ENCODE assay signal across 16 cellular contexts in the genomic region with DNA sequence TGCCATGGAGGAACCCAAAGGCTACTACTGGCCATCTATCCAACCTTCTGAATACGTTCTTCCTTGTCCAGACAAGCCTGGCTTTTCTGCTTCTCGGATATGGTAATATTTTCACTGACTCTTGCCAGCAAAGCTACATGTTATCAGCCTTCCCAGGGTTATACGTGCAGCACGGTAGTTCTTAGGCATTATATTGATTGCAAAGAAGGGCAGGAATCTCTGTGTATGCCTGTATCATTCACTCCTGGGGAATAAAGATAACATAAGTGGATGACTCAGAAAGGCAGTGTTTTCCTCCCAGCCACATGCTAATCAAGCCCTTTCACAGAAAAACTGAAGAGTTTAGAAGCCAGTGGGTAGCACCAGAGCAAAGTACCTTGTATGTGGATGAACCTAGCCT.
DNase-seq lines count a peak whose midpoint lies in the region; ATAC-seq and TF ChIP-seq lines count a peak whose summit lies in the region.
"Had no signal": no experiment of that assay in that cellular context is flagged by ENCODE, and none has a peak within 500 bp of the region (broad histone marks: within the 10 kb centered on the region; RNA-seq: fewer than 3 reads in every experiment).

No MANE protein-coding gene starts in this region.

- TF ChIP-seq EP300 in SK-N-SH (IDR thresholded peaks at IDR 0.05; ENCODE audit: borderline replicate concordance in 1 of 2, low read depth in 1 of 2, low read length in 1 of 2), result no peak

- H3K9ac ChIP-seq in SK-N-SH, result no peak overlapping the region; the same call in 1 of the 2 replicates

- no peak for TF ChIP-seq CTCF in SK-N-SH (IDR thresholded peaks at IDR 0.05)
- TF ChIP-seq CTCF in fibroblast of mammary gland (conservative IDR thresholded peaks at IDR 0.05; ENCODE audit: control insufficient read depth, insufficient read depth, low read depth, low read length), result no peak
- no peak for TF ChIP-seq CTCF in omental fat pad (IDR thresholded peaks at IDR 0.05)
- no peak for TF ChIP-seq CTCF in GM20000 (IDR thresholded peaks at IDR 0.05; ENCODE audit: extremely low read depth, missing control alignments)

- intact Hi-C loops in left colon (cut with DNase I, micrococcal nuclease), result no loop called here

- H3K4me2 ChIP-seq in SK-N-SH, result peak overlapping the region; percentile 37; the same call in 1 of the 2 replicates

- peaks cover 36% of the 10 kb centered on the region for H3F3A ChIP-seq in SK-N-SH (replicated peaks; ENCODE audit: insufficient read depth)

- POLR2A ChIA-PET in SK-N-SH (lab: Yijun Ruan, JAX), result no interaction called here

- no peak for TF ChIP-seq RAD21 in SK-N-SH (IDR thresholded peaks at IDR 0.05; ENCODE audit: low read length)

- H4K20me1 ChIP-seq in SK-N-SH (ENCODE audit: insufficient read depth), result no peaks in the 10 kb centered on the region

- H3K4me1 ChIP-seq in SK-N-SH (ENCODE audit: control insufficient read depth in 1 of 2, insufficient read depth in 2 of 2, low read depth in 1 of 2, low read length in 1 of 2), result peaks cover 0 to 25% of the 10 kb centered on the region in 2 experiments; a peak in 2 of 4 replicates

- DNase-seq in H4 (ENCODE audit: low spot score), result peak; percentile 5
- DNase-seq in SK-N-SH, result no peak
- DNase-seq in fibroblast of mammary gland (ENCODE audit: low read depth), result peak; percentile 17
- DNase-seq in omental fat pad (ENCODE audit: low spot score), result no peak
- DNase-seq in NCI-H446 treated with DMSO at 0.1 percent for 48 hours (lab: John Stamatoyannopoulos, UW), result no peak
- DNase-seq in GM20000 (ENCODE audit: low spot score), result no peak
- no peak for DNase-seq in left colon
- DNase-seq: CD4-positive, CD25-positive, alpha-beta regulatory T cell; foreskin melanocyte; immature natural killer cell; naive B cell; NCI-H1105 treated with DMSO at 0.1 percent for 48 hours; NCI-H526; RPMI8226; T1000 had no signal

- no peaks in the 10 kb centered on the region for H3K9me3 ChIP-seq in SK-N-SH

- CTCF ChIA-PET in SK-N-SH (lab: Yijun Ruan, JAX), result no interaction called here

- no peak overlapping the region for H2AFZ ChIP-seq in SK-N-SH (ENCODE audit: low read depth)

- H3K27me3 ChIP-seq in SK-N-SH (ENCODE audit: insufficient read depth), result no peaks in the 10 kb centered on the region

- peaks cover 7% of the 10 kb centered on the region; the same call in 1 of the 2 replicates for H3K79me2 ChIP-seq in SK-N-SH (ENCODE audit: insufficient read depth)

- peaks cover 24 to 67% of the 10 kb centered on the region in 2 experiments for H3K36me3 ChIP-seq in SK-N-SH (replicated peaks in 1 of 2; ENCODE audit: control insufficient read depth in 1 of 2, insufficient read depth in 2 of 2, low read length in 1 of 2)

- peak; percentile 85 for ATAC-seq in omental fat pad (ENCODE audit: low FRiP score)
- no peak for ATAC-seq in left colon
- no peak for ATAC-seq in GM21390 (IDR thresholded peaks at IDR 0.05; ENCODE audit: unreplicated experiment)

- H3K27ac ChIP-seq in SK-N-SH (ENCODE audit: low read depth in 2 of 2, low read length in 1 of 2), result peak overlapping the region; percentile 64 to 74; a peak in 3 of 4 replicates

- H3K9me2 ChIP-seq in SK-N-SH, result no peaks in the 10 kb centered on the region

- H3K4me3 ChIP-seq in SK-N-SH (ENCODE audit: low read depth in 2 of 2, low read length in 1 of 2) (no peak overlapping the region), fibroblast of mammary gland (ENCODE audit: control insufficient read depth, low read depth, low read length) (no peak overlapping the region)

- WGBS in SK-N-SH (ENCODE audit: low lambda C conversion rate), result 30% methylated on average over 4 of the region's 4 CpGs

TF ChIP-seq in SK-N-SH, 30 proteins besides CTCF, POLR2A, EP300 and RAD21 (continues in another document):
- TF ChIP-seq SMC3 (IDR thresholded peaks at IDR 0.05; ENCODE audit: low read depth, low read length), result no peak
- TF ChIP-seq, protein P1, sequence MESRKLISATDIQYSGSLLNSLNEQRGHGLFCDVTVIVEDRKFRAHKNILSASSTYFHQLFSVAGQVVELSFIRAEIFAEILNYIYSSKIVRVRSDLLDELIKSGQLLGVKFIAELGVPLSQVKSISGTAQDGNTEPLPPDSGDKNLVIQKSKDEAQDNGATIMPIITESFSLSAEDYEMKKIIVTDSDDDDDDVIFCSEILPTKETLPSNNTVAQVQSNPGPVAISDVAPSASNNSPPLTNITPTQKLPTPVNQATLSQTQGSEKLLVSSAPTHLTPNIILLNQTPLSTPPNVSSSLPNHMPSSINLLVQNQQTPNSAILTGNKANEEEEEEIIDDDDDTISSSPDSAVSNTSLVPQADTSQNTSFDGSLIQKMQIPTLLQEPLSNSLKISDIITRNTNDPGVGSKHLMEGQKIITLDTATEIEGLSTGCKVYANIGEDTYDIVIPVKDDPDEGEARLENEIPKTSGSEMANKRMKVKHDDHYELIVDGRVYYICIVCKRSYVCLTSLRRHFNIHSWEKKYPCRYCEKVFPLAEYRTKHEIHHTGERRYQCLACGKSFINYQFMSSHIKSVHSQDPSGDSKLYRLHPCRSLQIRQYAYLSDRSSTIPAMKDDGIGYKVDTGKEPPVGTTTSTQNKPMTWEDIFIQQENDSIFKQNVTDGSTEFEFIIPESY (IDR thresholded peaks at IDR 0.05; ENCODE audit: borderline replicate concordance, low read depth), result no peak
- TF ChIP-seq CHD2 (IDR thresholded peaks at IDR 0.05; ENCODE audit: low read length, partially characterized antibody), result no peak
- no peak for TF ChIP-seq GABPA (IDR thresholded peaks at IDR 0.05; ENCODE audit: low read depth)
- 0 out of 2 replicates have a peak, but pooled peaks have one; percentile 20 for TF ChIP-seq JUND (IDR thresholded peaks at IDR 0.05)
- TF ChIP-seq RCOR1 (IDR thresholded peaks at IDR 0.05; ENCODE audit: low read length), result no peak
- TF ChIP-seq, protein P2, sequence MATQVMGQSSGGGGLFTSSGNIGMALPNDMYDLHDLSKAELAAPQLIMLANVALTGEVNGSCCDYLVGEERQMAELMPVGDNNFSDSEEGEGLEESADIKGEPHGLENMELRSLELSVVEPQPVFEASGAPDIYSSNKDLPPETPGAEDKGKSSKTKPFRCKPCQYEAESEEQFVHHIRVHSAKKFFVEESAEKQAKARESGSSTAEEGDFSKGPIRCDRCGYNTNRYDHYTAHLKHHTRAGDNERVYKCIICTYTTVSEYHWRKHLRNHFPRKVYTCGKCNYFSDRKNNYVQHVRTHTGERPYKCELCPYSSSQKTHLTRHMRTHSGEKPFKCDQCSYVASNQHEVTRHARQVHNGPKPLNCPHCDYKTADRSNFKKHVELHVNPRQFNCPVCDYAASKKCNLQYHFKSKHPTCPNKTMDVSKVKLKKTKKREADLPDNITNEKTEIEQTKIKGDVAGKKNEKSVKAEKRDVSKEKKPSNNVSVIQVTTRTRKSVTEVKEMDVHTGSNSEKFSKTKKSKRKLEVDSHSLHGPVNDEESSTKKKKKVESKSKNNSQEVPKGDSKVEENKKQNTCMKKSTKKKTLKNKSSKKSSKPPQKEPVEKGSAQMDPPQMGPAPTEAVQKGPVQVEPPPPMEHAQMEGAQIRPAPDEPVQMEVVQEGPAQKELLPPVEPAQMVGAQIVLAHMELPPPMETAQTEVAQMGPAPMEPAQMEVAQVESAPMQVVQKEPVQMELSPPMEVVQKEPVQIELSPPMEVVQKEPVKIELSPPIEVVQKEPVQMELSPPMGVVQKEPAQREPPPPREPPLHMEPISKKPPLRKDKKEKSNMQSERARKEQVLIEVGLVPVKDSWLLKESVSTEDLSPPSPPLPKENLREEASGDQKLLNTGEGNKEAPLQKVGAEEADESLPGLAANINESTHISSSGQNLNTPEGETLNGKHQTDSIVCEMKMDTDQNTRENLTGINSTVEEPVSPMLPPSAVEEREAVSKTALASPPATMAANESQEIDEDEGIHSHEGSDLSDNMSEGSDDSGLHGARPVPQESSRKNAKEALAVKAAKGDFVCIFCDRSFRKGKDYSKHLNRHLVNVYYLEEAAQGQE (IDR thresholded peaks at IDR 0.05; ENCODE audit: low read depth, low read length), result no peak
- TF ChIP-seq MXI1 (IDR thresholded peaks at IDR 0.05; ENCODE audit: low read depth, low read length), result no peak
- TF ChIP-seq, protein P3, sequence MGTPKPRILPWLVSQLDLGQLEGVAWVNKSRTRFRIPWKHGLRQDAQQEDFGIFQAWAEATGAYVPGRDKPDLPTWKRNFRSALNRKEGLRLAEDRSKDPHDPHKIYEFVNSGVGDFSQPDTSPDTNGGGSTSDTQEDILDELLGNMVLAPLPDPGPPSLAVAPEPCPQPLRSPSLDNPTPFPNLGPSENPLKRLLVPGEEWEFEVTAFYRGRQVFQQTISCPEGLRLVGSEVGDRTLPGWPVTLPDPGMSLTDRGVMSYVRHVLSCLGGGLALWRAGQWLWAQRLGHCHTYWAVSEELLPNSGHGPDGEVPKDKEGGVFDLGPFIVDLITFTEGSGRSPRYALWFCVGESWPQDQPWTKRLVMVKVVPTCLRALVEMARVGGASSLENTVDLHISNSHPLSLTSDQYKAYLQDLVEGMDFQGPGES (IDR thresholded peaks at IDR 0.05; ENCODE audit: low read depth, low read length), result no peak
- TF ChIP-seq, protein P4, sequence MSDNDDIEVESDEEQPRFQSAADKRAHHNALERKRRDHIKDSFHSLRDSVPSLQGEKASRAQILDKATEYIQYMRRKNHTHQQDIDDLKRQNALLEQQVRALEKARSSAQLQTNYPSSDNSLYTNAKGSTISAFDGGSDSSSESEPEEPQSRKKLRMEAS (IDR thresholded peaks at IDR 0.05; ENCODE audit: low read depth), result no peak; the same call in 1 of the 2 replicates
- TF ChIP-seq YY1 (IDR thresholded peaks at IDR 0.05; ENCODE audit: low read depth), result no peak
- TF ChIP-seq ELF1 (IDR thresholded peaks at IDR 0.05), result no peak
- no peak for TF ChIP-seq TEAD4 (IDR thresholded peaks at IDR 0.05; ENCODE audit: borderline replicate concordance, insufficient read depth)
- TF ChIP-seq RFX5 (IDR thresholded peaks at IDR 0.05; ENCODE audit: low read length), result no peak
- TF ChIP-seq GATA2 (CRISPR knock-in tag; IDR thresholded peaks at IDR 0.05), result no peak
- TF ChIP-seq TCF12 (IDR thresholded peaks at IDR 0.05), result peak; percentile 20; the same call in 1 of the 2 replicates
- TF ChIP-seq MEF2A (IDR thresholded peaks at IDR 0.05; ENCODE audit: borderline replicate concordance, low read depth), result no peak
- no peak for TF ChIP-seq TAF1 (IDR thresholded peaks at IDR 0.05; ENCODE audit: borderline replicate concordance, low read depth, low read length)
- no peak for TF ChIP-seq EZH2phosphoT487 (IDR thresholded peaks at IDR 0.05; ENCODE audit: borderline replicate concordance, low read depth)
- TF ChIP-seq FOSL2 (IDR thresholded peaks at IDR 0.05; ENCODE audit: borderline replicate concordance, low read depth), result 0 out of 2 replicates have a peak, but pooled peaks have one; percentile 30

Comparison
In these comparisons a context has a peak if more than half of its experiments do, and no peak if none do; other contexts are left out.
1. DNase-seq: peak in H4 (single experiment) and fibroblast of mammary gland (single experiment); none in SK-N-SH (single experiment), omental fat pad (single experiment), NCI-H446 treated with DMSO at 0.1 percent for 48 hours (single experiment), GM20000 (single experiment) and left colon (0 of 2).